Comparison of ENCODE assay signal across 18 cellular contexts in the genomic region with DNA sequence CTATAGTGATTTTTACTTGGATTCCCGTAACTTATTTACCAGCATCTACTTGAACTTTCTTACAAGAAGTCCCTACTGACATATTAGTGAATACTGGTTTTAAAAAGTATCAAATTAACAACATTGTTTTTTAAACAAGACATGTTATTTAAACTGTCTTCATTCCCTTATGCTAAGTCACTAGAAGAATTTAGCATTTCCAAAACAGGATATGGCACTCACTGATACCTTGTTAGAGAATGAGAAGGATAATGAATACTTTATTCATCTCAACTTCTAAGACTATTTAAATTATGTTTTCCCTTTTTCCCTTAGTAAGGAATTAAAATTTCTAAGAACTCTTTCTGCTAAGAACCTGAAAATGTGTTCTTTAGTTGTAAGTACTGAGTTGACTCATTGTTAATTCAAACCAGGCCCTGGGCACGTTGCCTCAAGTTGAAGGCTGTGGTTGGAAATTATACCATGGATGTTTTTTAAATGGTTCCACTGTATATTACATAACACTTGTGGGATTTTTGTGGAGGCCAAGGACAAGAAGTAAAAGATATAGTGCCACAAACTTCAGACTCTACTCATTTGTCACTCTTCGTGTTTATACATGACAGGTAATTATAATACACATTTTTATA.
DNase-seq lines count a peak whose midpoint lies in the region; ATAC-seq and TF ChIP-seq lines count a peak whose summit lies in the region.
"Had no signal": no experiment of that assay in that cellular context is flagged by ENCODE, and none has a peak within 500 bp of the region (broad histone marks: within the 10 kb centered on the region; RNA-seq: fewer than 3 reads in every experiment).

No MANE protein-coding gene starts in this region.

- H3K9me3 ChIP-seq in SK-N-SH = no peaks in the 10 kb centered on the region
- H3K9me3 ChIP-seq in osteoblast (ENCODE audit: low read depth, low read length) = no peaks in the 10 kb centered on the region
- H3K9me3 ChIP-seq: body of pancreas, SJCRH30 had no signal

- no peak for ATAC-seq in SK-N-SH treated with all-trans-retinoic acid at 6 μM for 48 hours
- no peak for ATAC-seq in WTC11
- ATAC-seq in GM21576 (IDR thresholded peaks at IDR 0.05; ENCODE audit: unreplicated experiment) = no peak
- ATAC-seq: activated CD4-positive, CD25-positive, alpha-beta regulatory T cell treated with anti-CD3 and anti-CD28 coated beads, Interleukin-2, amount 50 U/mL, for 24 hours; activated T-cell treated with anti-CD3 and anti-CD28 coated beads, Interleukin-2, amount 50 U/mL, for 4 hours; body of pancreas; esophagus mucosa; naive thymus-derived CD8-positive, alpha-beta T cell had no signal

- TF ChIP-seq CTCF in SK-N-SH (IDR thresholded peaks at IDR 0.05) = no peak
- TF ChIP-seq CTCF in WTC11 (IDR thresholded peaks at IDR 0.05) = no peak
- TF ChIP-seq CTCF in fibroblast of villous mesenchyme (IDR thresholded peaks at IDR 0.05; ENCODE audit: insufficient read depth, low read depth, low read length) = no peak
- no peak for TF ChIP-seq CTCF in osteoblast (IDR thresholded peaks at IDR 0.05; ENCODE audit: extremely low read depth, low read depth, low read length)

- POLR2A ChIA-PET in SK-N-SH (lab: Yijun Ruan, JAX) (no interaction called here), WTC11 (lab: Charles Lee) (no interaction called here)

- H3K36me3 Mint-ChIP-seq in WTC11 = no peaks in the 10 kb centered on the region
- H3K36me3 Mint-ChIP-seq: naive thymus-derived CD8-positive, alpha-beta T cell had no signal

- H3K36me3 ChIP-seq in SK-N-SH (replicated peaks in 1 of 2; ENCODE audit: control insufficient read depth in 1 of 2, insufficient read depth in 2 of 2, low read length in 1 of 2) (no peaks in the 10 kb centered on the region), osteoblast (ENCODE audit: insufficient read depth, low read length) (no peaks in the 10 kb centered on the region)
- H3K36me3 ChIP-seq: SJCRH30 had no signal

- no peaks in the 10 kb centered on the region for H3K9me2 ChIP-seq in SK-N-SH

- 17% methylated on average over 3 of the region's 3 CpGs for WGBS in SK-N-SH (ENCODE audit: low lambda C conversion rate)

- no peaks in the 10 kb centered on the region for H3K27me3 Mint-ChIP-seq in WTC11 (ENCODE audit: low read depth)
- H3K27me3 Mint-ChIP-seq: naive thymus-derived CD8-positive, alpha-beta T cell had no signal

- DNase-seq in SK-N-SH = no peak
- DNase-seq in WTC11 (ENCODE audit: low spot score) = no peak
- DNase-seq in fibroblast of villous mesenchyme (ENCODE audit: low read depth) = peak; percentile 60
- DNase-seq in stromal cell of bone marrow (ENCODE audit: low read depth) = peak; percentile 94
- no peak for DNase-seq in osteoblast (ENCODE audit: insufficient read length, low spot score, missing footprints)
- DNase-seq in cortex of kidney (lab: John Stamatoyannopoulos, UW) = no peak
- DNase-seq: 8988T; activated T-cell treated with anti-CD3 and anti-CD28 coated beads, Interleukin-2, amount 50 U/mL, for 4 hours; naive thymus-derived CD8-positive, alpha-beta T cell; NCI-H1105 treated with DMSO at 0.1 percent for 48 hours; NCI-H526; trophoblast cell had no signal

- CTCF ChIA-PET in SK-N-SH (lab: Yijun Ruan, JAX) (no interaction called here), WTC11 (lab: Charles Lee) (no interaction called here)

- H3K27ac ChIP-seq in SK-N-SH (ENCODE audit: low read depth in 2 of 2, low read length in 1 of 2) (no peak overlapping the region), osteoblast (ENCODE audit: low read depth, low read length) (no peak overlapping the region)
- H3K27ac ChIP-seq: body of pancreas, SJCRH30 had no signal

- H3K4me1 Mint-ChIP-seq in WTC11 = peaks cover 66% of the 10 kb centered on the region
- H3K4me1 Mint-ChIP-seq: naive thymus-derived CD8-positive, alpha-beta T cell had no signal

- H3K4me1 ChIP-seq in SK-N-SH (ENCODE audit: control insufficient read depth in 1 of 2, insufficient read depth in 2 of 2, low read depth in 1 of 2, low read length in 1 of 2) (no peaks in the 10 kb centered on the region), osteoblast (ENCODE audit: insufficient read depth, low read length) (peaks cover 15% of the 10 kb centered on the region)
- H3K4me1 ChIP-seq: body of pancreas, SJCRH30 had no signal

- H3K9ac ChIP-seq in SK-N-SH = no peak overlapping the region

- 0 out of 2 replicates have a peak, but pooled peaks cover 3% of the 10 kb centered on the region for H3K9me3 Mint-ChIP-seq in WTC11
- H3K9me3 Mint-ChIP-seq: naive thymus-derived CD8-positive, alpha-beta T cell had no signal

- H3K4me3 ChIP-seq in SK-N-SH (ENCODE audit: low read depth in 2 of 2, low read length in 1 of 2) = no peak overlapping the region
- no peak overlapping the region for H3K4me3 ChIP-seq in fibroblast of villous mesenchyme (ENCODE audit: low read depth, low read length)
- H3K4me3 ChIP-seq in osteoblast (ENCODE audit: insufficient read depth, low read length) = no peak overlapping the region
- H3K4me3 ChIP-seq: body of pancreas, SJCRH30 had no signal

- no peak for TF ChIP-seq RAD21 in SK-N-SH (IDR thresholded peaks at IDR 0.05; ENCODE audit: low read length)

- no peak for TF ChIP-seq EP300 in SK-N-SH (IDR thresholded peaks at IDR 0.05; ENCODE audit: borderline replicate concordance in 1 of 2, low read depth in 1 of 2, low read length in 1 of 2)

- H4K20me1 ChIP-seq in SK-N-SH (ENCODE audit: insufficient read depth) (no peaks in the 10 kb centered on the region), osteoblast (ENCODE audit: insufficient read depth, low read length) (no peaks in the 10 kb centered on the region)

- H3K27me3 ChIP-seq in SK-N-SH (ENCODE audit: insufficient read depth) (no peaks in the 10 kb centered on the region; the same call in 1 of the 2 replicates), osteoblast (ENCODE audit: insufficient read depth, low read length) (no peaks in the 10 kb centered on the region)
- H3K27me3 ChIP-seq: body of pancreas, SJCRH30 had no signal

- no peaks in the 10 kb centered on the region for H3K79me2 ChIP-seq in SK-N-SH (ENCODE audit: insufficient read depth)
- no peaks in the 10 kb centered on the region for H3K79me2 ChIP-seq in osteoblast (ENCODE audit: insufficient read depth, low read length)

- H3K27ac Mint-ChIP-seq in WTC11 = peak overlapping the region; percentile 94
- H3K27ac Mint-ChIP-seq: naive thymus-derived CD8-positive, alpha-beta T cell had no signal

- H3K4me3 Mint-ChIP-seq in WTC11 = no peak overlapping the region
- H3K4me3 Mint-ChIP-seq: activated T-cell treated with anti-CD3 and anti-CD28 coated beads, Interleukin-2, amount 50 U/mL, for 4 hours; naive thymus-derived CD8-positive, alpha-beta T cell had no signal

- H3F3A ChIP-seq in SK-N-SH (replicated peaks; ENCODE audit: insufficient read depth) = peaks cover 2% of the 10 kb centered on the region

- no peak overlapping the region for H3K4me2 ChIP-seq in SK-N-SH
- no peak overlapping the region for H3K4me2 ChIP-seq in osteoblast (ENCODE audit: insufficient read depth, low read length)

- H2AFZ ChIP-seq in SK-N-SH (ENCODE audit: low read depth) = no peak overlapping the region
- H2AFZ ChIP-seq in osteoblast (ENCODE audit: low read length) = no peak overlapping the region

TF ChIP-seq in SK-N-SH, 30 proteins besides CTCF, POLR2A, EP300 and RAD21:
- no peak for TF ChIP-seq TAF1 (IDR thresholded peaks at IDR 0.05; ENCODE audit: borderline replicate concordance, low read depth, low read length)
- peak; percentile 53 for TF ChIP-seq TCF12 (IDR thresholded peaks at IDR 0.05)

TF ChIP-seq in SK-N-SH treated with all-trans-retinoic acid at 6 μM for 48 hours, 23 proteins besides CTCF, POLR2A, EP300 and RAD21:
- TF ChIP-seq SNAI2 (CRISPR knock-in tag; IDR thresholded peaks at IDR 0.05) (no peak), ARNTL (CRISPR knock-in tag; IDR thresholded peaks at IDR 0.05; ENCODE audit: borderline replicate concordance, low read depth) (no peak), RARB (CRISPR knock-in tag; IDR thresholded peaks at IDR 0.05) (no peak), ZNF70 (CRISPR knock-in tag; IDR thresholded peaks at IDR 0.05) (no peak), TOX (CRISPR knock-in tag; IDR thresholded peaks at IDR 0.05; ENCODE audit: borderline replicate concordance) (no peak), ZFP30 (CRISPR knock-in tag; IDR thresholded peaks at IDR 0.05) (no peak), OSR1 (CRISPR knock-in tag; IDR thresholded peaks at IDR 0.05) (no peak)
- TF ChIP-seq, protein P1, sequence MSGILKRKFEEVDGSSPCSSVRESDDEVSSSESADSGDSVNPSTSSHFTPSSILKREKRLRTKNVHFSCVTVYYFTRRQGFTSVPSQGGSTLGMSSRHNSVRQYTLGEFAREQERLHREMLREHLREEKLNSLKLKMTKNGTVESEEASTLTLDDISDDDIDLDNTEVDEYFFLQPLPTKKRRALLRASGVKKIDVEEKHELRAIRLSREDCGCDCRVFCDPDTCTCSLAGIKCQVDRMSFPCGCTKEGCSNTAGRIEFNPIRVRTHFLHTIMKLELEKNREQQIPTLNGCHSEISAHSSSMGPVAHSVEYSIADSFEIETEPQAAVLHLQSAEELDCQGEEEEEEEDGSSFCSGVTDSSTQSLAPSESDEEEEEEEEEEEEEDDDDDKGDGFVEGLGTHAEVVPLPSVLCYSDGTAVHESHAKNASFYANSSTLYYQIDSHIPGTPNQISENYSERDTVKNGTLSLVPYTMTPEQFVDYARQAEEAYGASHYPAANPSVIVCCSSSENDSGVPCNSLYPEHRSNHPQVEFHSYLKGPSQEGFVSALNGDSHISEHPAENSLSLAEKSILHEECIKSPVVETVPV (CRISPR knock-in tag; IDR thresholded peaks at IDR 0.05) = no peak

TF ChIP-seq in WTC11, 78 proteins besides CTCF, POLR2A, EP300 and RAD21 (continues in another document):
- TF ChIP-seq ZNF317 (CRISPR knock-in tag; IDR thresholded peaks at IDR 0.05; ENCODE audit: borderline replicate concordance, low read depth) = no peak
- TF ChIP-seq, protein P2, sequence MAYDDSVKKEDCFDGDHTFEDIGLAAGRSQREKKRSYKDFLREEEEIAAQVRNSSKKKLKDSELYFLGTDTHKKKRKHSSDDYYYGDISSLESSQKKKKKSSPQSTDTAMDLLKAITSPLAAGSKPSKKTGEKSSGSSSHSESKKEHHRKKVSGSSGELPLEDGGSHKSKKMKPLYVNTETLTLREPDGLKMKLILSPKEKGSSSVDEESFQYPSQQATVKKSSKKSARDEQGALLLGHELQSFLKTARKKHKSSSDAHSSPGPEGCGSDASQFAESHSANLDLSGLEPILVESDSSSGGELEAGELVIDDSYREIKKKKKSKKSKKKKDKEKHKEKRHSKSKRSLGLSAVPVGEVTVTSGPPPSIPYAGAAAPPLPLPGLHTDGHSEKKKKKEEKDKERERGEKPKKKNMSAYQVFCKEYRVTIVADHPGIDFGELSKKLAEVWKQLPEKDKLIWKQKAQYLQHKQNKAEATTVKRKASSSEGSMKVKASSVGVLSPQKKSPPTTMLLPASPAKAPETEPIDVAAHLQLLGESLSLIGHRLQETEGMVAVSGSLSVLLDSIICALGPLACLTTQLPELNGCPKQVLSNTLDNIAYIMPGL (CRISPR knock-in tag; IDR thresholded peaks at IDR 0.05) = no peak

Comparison
In these comparisons a context has a peak if more than half of its experiments do, and no peak if none do; other contexts are left out.
1. DNase-seq: peak in fibroblast of villous mesenchyme (single experiment) and stromal cell of bone marrow (single experiment); none in SK-N-SH (single experiment), WTC11 (single experiment), osteoblast (single experiment) and cortex of kidney (single experiment).